In the genomic region with DNA sequence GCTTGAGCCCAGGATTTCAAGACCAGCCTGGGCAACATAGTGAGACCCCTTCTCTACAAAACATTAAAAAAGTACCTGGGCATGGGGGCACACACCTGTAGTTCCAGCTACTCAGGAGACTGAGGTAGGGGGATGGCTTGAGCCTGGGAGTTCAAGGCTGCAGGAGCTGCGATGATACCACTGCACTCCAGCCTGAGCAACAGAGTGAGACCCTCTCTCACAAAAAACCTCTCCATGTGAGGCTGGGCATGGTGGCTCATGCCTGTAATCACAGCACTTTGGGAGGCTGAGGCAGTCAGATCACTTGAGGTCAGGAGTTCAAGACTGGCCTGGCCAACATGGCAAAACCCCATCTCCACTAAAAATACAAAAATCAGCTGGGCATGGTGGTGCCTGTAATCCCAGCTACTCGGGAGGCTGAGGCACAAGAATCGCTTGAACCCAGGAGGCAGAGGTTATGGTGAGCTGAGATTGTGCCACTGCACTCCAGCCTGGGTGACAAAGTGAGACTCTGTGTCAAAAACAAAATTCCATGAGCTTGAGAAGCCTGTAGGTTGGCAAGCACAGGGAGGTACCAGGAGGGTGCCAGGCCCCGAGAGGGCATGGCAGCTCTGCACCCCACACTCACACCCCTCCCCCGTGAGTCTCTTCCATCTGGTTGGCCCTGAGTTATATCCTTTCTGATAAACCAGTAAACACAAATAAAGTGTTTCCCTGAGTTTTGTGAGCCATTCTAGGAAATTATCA, we compare ENCODE assay signal across 5 cellular contexts.
A peak's percentile ranks its signal among the peaks of the same experiment; 100 is the strongest.
DNase-seq lines count a peak whose midpoint lies in the region; ATAC-seq, FAIRE-seq and TF ChIP-seq lines count a peak whose summit lies in the region.
"Not testable (repeated sequence)": the region's sequence is repeated elsewhere in the genome, so short reads cannot be mapped to it uniquely, and the experiment has no call there.

No MANE protein-coding gene starts in this region.

- TF ChIP-seq CTCF in esophagus muscularis mucosa (IDR thresholded peaks at IDR 0.05); kidney (IDR thresholded peaks at IDR 0.05; ENCODE audit: borderline replicate concordance, extremely low read depth, insufficient read depth); osteocyte (IDR thresholded peaks at IDR 0.05); upper lobe of left lung (IDR thresholded peaks at IDR 0.05): not testable (repeated sequence)

- H3K27ac ChIP-seq in esophagus muscularis mucosa (replicated peaks in 1 of 4); kidney (ENCODE audit: low read depth in 2 of 2, low read length in 2 of 2); upper lobe of left lung: not testable (repeated sequence)

- not testable (repeated sequence) for H3K9ac ChIP-seq in kidney (ENCODE audit: low read length in 2 of 2)

- H3K27ac Mint-ChIP-seq in activated CD4-positive, alpha-beta T cell treated with anti-CD3 and anti-CD28 coated beads, Interleukin-2, amount 10 ng/mL, durations not matched to agents 24 days and 14 days; osteocyte (ENCODE audit: unreplicated experiment): not testable (repeated sequence)

- not testable (repeated sequence) for H3K9me3 ChIP-seq in esophagus muscularis mucosa; kidney (ENCODE audit: control insufficient read depth in 1 of 2, low read length in 2 of 2); upper lobe of left lung

- intact Hi-C loops in activated CD4-positive, alpha-beta T cell treated with anti-CD3 and anti-CD28 coated beads, Interleukin-2, amount 10 ng/mL, durations not matched to agents 24 days and 14 days (cut with micrococcal nuclease); esophagus muscularis mucosa (cut with DNase I); kidney (cut with DNase I): not testable (repeated sequence)

- peak; percentile 12 to 62 for ATAC-seq in upper lobe of left lung (ENCODE audit: low FRiP score in 2 of 2)

- H3K4me3 Mint-ChIP-seq in activated CD4-positive, alpha-beta T cell treated with anti-CD3 and anti-CD28 coated beads, Interleukin-2, amount 10 ng/mL, durations not matched to agents 24 days and 14 days; osteocyte (ENCODE audit: unreplicated experiment): not testable (repeated sequence)

- not testable (repeated sequence) for H3K4me1 Mint-ChIP-seq in activated CD4-positive, alpha-beta T cell treated with anti-CD3 and anti-CD28 coated beads, Interleukin-2, amount 10 ng/mL, durations not matched to agents 24 days and 14 days; osteocyte (ENCODE audit: unreplicated experiment)

- peak; percentile 38 for DNase-seq in activated CD4-positive, alpha-beta T cell treated with anti-CD3 and anti-CD28 coated beads, Interleukin-2, amount 10 ng/mL, durations not matched to agents 24 days and 14 days
- DNase-seq in esophagus muscularis mucosa (ENCODE audit: extremely low spot score) (peak; percentile 74), kidney (peak; percentile 29), osteocyte (ENCODE audit: extremely low spot score, unreplicated experiment) (peak; percentile 73)
- not testable (repeated sequence) for DNase-seq in upper lobe of left lung

- not testable (repeated sequence) for H3K27me3 ChIP-seq in esophagus muscularis mucosa, upper lobe of left lung

- not testable (repeated sequence) for FAIRE-seq in kidney (lab: Jason Lieb, UNC)

- H3K36me3 ChIP-seq in esophagus muscularis mucosa; kidney (ENCODE audit: control insufficient read depth in 1 of 2, insufficient read depth in 2 of 2, low read length in 2 of 2); upper lobe of left lung: not testable (repeated sequence)

- H3K9me3 Mint-ChIP-seq in activated CD4-positive, alpha-beta T cell treated with anti-CD3 and anti-CD28 coated beads, Interleukin-2, amount 10 ng/mL, durations not matched to agents 24 days and 14 days = not testable (repeated sequence)
- H3K9me3 Mint-ChIP-seq in osteocyte (ENCODE audit: unreplicated experiment) = peaks cover 28% of the 10 kb centered on the region

- not testable (repeated sequence) for H3K4me1 ChIP-seq in esophagus muscularis mucosa; kidney (ENCODE audit: control insufficient read depth in 1 of 2, insufficient read depth in 1 of 2, low read depth in 1 of 2, low read length in 2 of 2); upper lobe of left lung

- WGBS in esophagus muscularis mucosa = 67% methylated on average over 5 of the region's 5 CpGs
- WGBS in upper lobe of left lung, 2 donors = 57 to 64% methylated on average over 5 of the region's 5 CpGs

- not testable (repeated sequence) for H3K36me3 Mint-ChIP-seq in activated CD4-positive, alpha-beta T cell treated with anti-CD3 and anti-CD28 coated beads, Interleukin-2, amount 10 ng/mL, durations not matched to agents 24 days and 14 days (ENCODE audit: low read depth); osteocyte (ENCODE audit: unreplicated experiment)

- not testable (repeated sequence) for H3K4me3 ChIP-seq in esophagus muscularis mucosa; kidney (ENCODE audit: low read length in 2 of 2); upper lobe of left lung

- not testable (repeated sequence) for TF ChIP-seq POLR2A in esophagus muscularis mucosa (IDR thresholded peaks at IDR 0.05; ENCODE audit: low read depth); upper lobe of left lung (IDR thresholded peaks at IDR 0.05)

- H3K27me3 Mint-ChIP-seq in activated CD4-positive, alpha-beta T cell treated with anti-CD3 and anti-CD28 coated beads, Interleukin-2, amount 10 ng/mL, durations not matched to agents 24 days and 14 days; osteocyte (ENCODE audit: unreplicated experiment): not testable (repeated sequence)

- TF ChIP-seq EP300 in esophagus muscularis mucosa (IDR thresholded peaks at IDR 0.05); upper lobe of left lung (IDR thresholded peaks at IDR 0.05): not testable (repeated sequence)
